ENCODE assay signal across 2 cellular contexts in genomic region chr11:117328414-117329010, GRCh38.
TF ChIP-seq lines count a peak whose summit lies in the region.

No MANE protein-coding gene starts in this region.

TF ChIP-seq in HCT116, 20 proteins besides CTCF, POLR2A, EP300 and RAD21 (continued from another document):
- TF ChIP-seq EZH2 (IDR thresholded peaks at IDR 0.05) (no peak), YY1 (IDR thresholded peaks at IDR 0.05; ENCODE audit: extremely low read depth, insufficient replicate concordance, low read depth, low read length) (no peak), ZNF274 (IDR thresholded peaks at IDR 0.05; ENCODE audit: low read depth, low read length) (no peak), FOSL1 (IDR thresholded peaks at IDR 0.05; ENCODE audit: low read depth) (no peak), EZH2phosphoT487 (IDR thresholded peaks at IDR 0.05; ENCODE audit: borderline replicate concordance) (no peak), ELF1 (IDR thresholded peaks at IDR 0.05; ENCODE audit: borderline replicate concordance, low read depth) (no peak)
- TF ChIP-seq, protein P1, sequence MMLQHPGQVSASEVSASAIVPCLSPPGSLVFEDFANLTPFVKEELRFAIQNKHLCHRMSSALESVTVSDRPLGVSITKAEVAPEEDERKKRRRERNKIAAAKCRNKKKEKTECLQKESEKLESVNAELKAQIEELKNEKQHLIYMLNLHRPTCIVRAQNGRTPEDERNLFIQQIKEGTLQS (IDR thresholded peaks at IDR 0.05) = no peak

TF ChIP-seq in liver, 16 proteins besides CTCF, POLR2A, EP300 and RAD21 (continued from another document):
- TF ChIP-seq ZBTB33 (IDR thresholded peaks at IDR 0.05) (no peak), SP1 (IDR thresholded peaks at IDR 0.05) (no peak), HNF4A (conservative IDR thresholded peaks at IDR 0.05) (no peak), FOXA1 (IDR thresholded peaks at IDR 0.05) (no peak)
